In the genomic region with DNA sequence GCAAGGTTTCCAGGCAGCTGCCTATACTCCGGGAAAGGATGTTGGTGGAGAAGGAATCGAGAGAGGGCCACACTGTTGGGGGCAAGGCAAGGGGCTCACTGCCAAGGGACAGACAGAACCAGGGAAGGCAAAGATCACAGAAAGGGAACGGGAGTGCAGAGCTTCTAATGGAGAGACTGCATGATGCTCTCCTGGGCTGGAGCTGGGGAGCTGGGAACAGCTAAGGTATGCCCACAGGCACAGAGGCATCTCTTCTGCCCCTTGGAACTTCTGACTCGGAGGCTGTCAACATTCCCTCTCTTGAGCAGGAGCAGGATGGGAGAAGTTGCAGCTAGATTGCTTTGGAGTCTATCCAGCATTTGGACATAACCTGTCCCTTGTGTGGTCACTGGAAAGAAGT, we compare ENCODE assay signal across 25 cellular contexts. TPM values are rescaled to one million over a fixed set of nuclear protein-coding genes. Genes with fewer than 3 reads are reported as not detected.
DNase-seq lines count a peak whose midpoint lies in the region; ATAC-seq and TF ChIP-seq lines count a peak whose summit lies in the region.
"Had no signal": no experiment of that assay in that cellular context is flagged by ENCODE, and none has a peak within 500 bp of the region (broad histone marks: within the 10 kb centered on the region; RNA-seq: fewer than 3 reads in every experiment).

No MANE protein-coding gene starts in this region.

- H3K27me3 ChIP-seq in Panc1 (ENCODE audit: control insufficient read depth, insufficient read depth, low read length): peaks cover 13% of the 10 kb centered on the region

- H3K4me1 ChIP-seq in Panc1 (ENCODE audit: control insufficient read depth, insufficient read depth, low read length): no peaks in the 10 kb centered on the region

- H3K4me3 Mint-ChIP-seq in activated CD4-positive, alpha-beta T cell treated with anti-CD3 and anti-CD28 coated beads, Interleukin-2, amount 10 ng/mL, durations not matched to agents 24 days and 14 days: no peak overlapping the region
- H3K4me3 Mint-ChIP-seq in activated CD4-positive, alpha-beta T cell treated with anti-CD3 and anti-CD28 coated beads, Interleukin-2, amount 10 ng/mL, durations not matched to agents 7 days and 5 days: no peak overlapping the region
- peak overlapping the region in 1 of 2 donors; percentile 26 for H3K4me3 Mint-ChIP-seq in CD14-positive monocyte
- H3K4me3 Mint-ChIP-seq in progenitor cell of endocrine pancreas (ENCODE audit: low read depth): no peak overlapping the region
- H3K4me3 Mint-ChIP-seq: CD4-positive, CD25-positive, alpha-beta regulatory T cell; CD8-positive, alpha-beta T cell; GM23338; H9; HFFc6 had no signal

- H3K27me3 Mint-ChIP-seq in activated CD4-positive, alpha-beta T cell treated with anti-CD3 and anti-CD28 coated beads, Interleukin-2, amount 10 ng/mL, durations not matched to agents 24 days and 14 days: peaks cover 7% of the 10 kb centered on the region
- H3K27me3 Mint-ChIP-seq in activated CD4-positive, alpha-beta T cell treated with anti-CD3 and anti-CD28 coated beads, Interleukin-2, amount 10 ng/mL, durations not matched to agents 7 days and 5 days: no peaks in the 10 kb centered on the region
- H3K27me3 Mint-ChIP-seq in CD14-positive monocyte (ENCODE audit: low read depth in 3 of 3) (peaks cover 7 to 12% (median 7%) of the 10 kb centered on the region in 3 donors), progenitor cell of endocrine pancreas (no peaks in the 10 kb centered on the region)

- no peaks in the 10 kb centered on the region for H3K9me3 ChIP-seq in Panc1 (ENCODE audit: control insufficient read depth, insufficient read depth, low read depth, low read length)

- CTCF ChIA-PET in activated CD4-positive, alpha-beta T cell treated with anti-CD3 and anti-CD28 coated beads, Interleukin-2, amount 10 ng/mL, durations not matched to agents 7 days and 5 days (lab: Charles Lee): interaction anchor here (1.1 kb wide), 1 partner anchor 68 kb away, joined by 3 read pairs; the partner anchor contains the start of gene FFAR3
- CTCF ChIA-PET in Panc1 (lab: Charles Lee): no interaction called here

- peak overlapping the region; percentile 22 for H3K27ac Mint-ChIP-seq in activated CD4-positive, alpha-beta T cell treated with anti-CD3 and anti-CD28 coated beads, Interleukin-2, amount 10 ng/mL, durations not matched to agents 24 days and 14 days
- H3K27ac Mint-ChIP-seq in activated CD4-positive, alpha-beta T cell treated with anti-CD3 and anti-CD28 coated beads, Interleukin-2, amount 10 ng/mL, durations not matched to agents 7 days and 5 days: no peak overlapping the region
- H3K27ac Mint-ChIP-seq in CD14-positive monocyte: peak overlapping the region in 4 of 7 donors; percentile 49 to 80 (median 65)
- H3K27ac Mint-ChIP-seq in progenitor cell of endocrine pancreas: peak overlapping the region; percentile 76
- H3K27ac Mint-ChIP-seq: CD4-positive, CD25-positive, alpha-beta regulatory T cell; CD8-positive, alpha-beta T cell; GM23338; H9; HFFc6 had no signal

- ATAC-seq in Panc1: peak; percentile 57; the same call in 1 of the 2 replicates
- no peak for ATAC-seq in GM21619 (IDR thresholded peaks at IDR 0.05; ENCODE audit: unreplicated experiment)
- ATAC-seq: CD8-positive, alpha-beta T cell; GM12878; GM23338; HCT116 had no signal

- no TSS peak for BruUV-seq in Panc1 (replicated peaks; lab: Mats Ljungman, UMichigan)

- no peak overlapping the region for H3K4me3 ChIP-seq in Panc1 (ENCODE audit: low read depth in 2 of 2, low read length in 2 of 2)
- H3K4me3 ChIP-seq: GM12878, GM23338 had no signal

- peaks cover under 1% of the 10 kb centered on the region for H3K4me1 Mint-ChIP-seq in activated CD4-positive, alpha-beta T cell treated with anti-CD3 and anti-CD28 coated beads, Interleukin-2, amount 10 ng/mL, durations not matched to agents 24 days and 14 days
- H3K4me1 Mint-ChIP-seq in activated CD4-positive, alpha-beta T cell treated with anti-CD3 and anti-CD28 coated beads, Interleukin-2, amount 10 ng/mL, durations not matched to agents 7 days and 5 days: peaks cover 5% of the 10 kb centered on the region
- H3K4me1 Mint-ChIP-seq in CD14-positive monocyte (peaks cover 19% of the 10 kb centered on the region), progenitor cell of endocrine pancreas (ENCODE audit: low read depth) (peaks cover 11% of the 10 kb centered on the region)
- H3K4me1 Mint-ChIP-seq: GM23338, H9 had no signal

- in situ Hi-C loops in Panc1 (cut with HindIII; ENCODE audit: low pct_unique_long_range_greater_than_20kb, low sequenced_read_pairs): no loop called here

- TF ChIP-seq CTCF in CD14-positive monocyte (IDR thresholded peaks at IDR 0.05): no peak
- no peak for TF ChIP-seq CTCF in Panc1 (IDR thresholded peaks at IDR 0.05)
- no peak for TF ChIP-seq CTCF in progenitor cell of endocrine pancreas (IDR thresholded peaks at IDR 0.05; ENCODE audit: unreplicated experiment)

- no peaks in the 10 kb centered on the region for H3K36me3 ChIP-seq in Panc1 (ENCODE audit: control insufficient read depth, insufficient read depth, low read length)

- no peak for DNase-seq in activated CD4-positive, alpha-beta T cell treated with anti-CD3 and anti-CD28 coated beads, Interleukin-2, amount 10 ng/mL, durations not matched to agents 24 days and 14 days
- no peak for DNase-seq in activated CD4-positive, alpha-beta T cell treated with anti-CD3 and anti-CD28 coated beads, Interleukin-2, amount 10 ng/mL, durations not matched to agents 7 days and 5 days
- DNase-seq in CD14-positive monocyte (ENCODE audit: low spot score) (no peak), Panc1 (ENCODE audit: low read depth, low spot score) (no peak), progenitor cell of endocrine pancreas (ENCODE audit: low spot score, unreplicated experiment) (no peak), Kasumi-1 (lab: John Stamatoyannopoulos, UW) (no peak)
- no peak for DNase-seq in activated CD8-positive, alpha-beta memory T cell treated with anti-CD3 and anti-CD28 coated beads, Interleukin-2, amount 50 U/mL, for 48 hours
- DNase-seq: ACHN; AML-193; C1 segment of cervical spinal cord; CD4-positive, CD25-positive, alpha-beta regulatory T cell; CD8-positive, alpha-beta T cell; DMS 273 treated with DMSO at 0.1 percent for 48 hours; DMS79; EL; GDM1; H9; HFFc6 had no signal

- H3K36me3 Mint-ChIP-seq in activated CD4-positive, alpha-beta T cell treated with anti-CD3 and anti-CD28 coated beads, Interleukin-2, amount 10 ng/mL, durations not matched to agents 24 days and 14 days (ENCODE audit: low read depth): no peaks in the 10 kb centered on the region
- H3K36me3 Mint-ChIP-seq in activated CD4-positive, alpha-beta T cell treated with anti-CD3 and anti-CD28 coated beads, Interleukin-2, amount 10 ng/mL, durations not matched to agents 7 days and 5 days (ENCODE audit: low read depth): no peaks in the 10 kb centered on the region
- H3K36me3 Mint-ChIP-seq in CD14-positive monocyte (no peaks in the 10 kb centered on the region), progenitor cell of endocrine pancreas (ENCODE audit: insufficient read depth) (no peaks in the 10 kb centered on the region)
- H3K36me3 Mint-ChIP-seq: CD4-positive, CD25-positive, alpha-beta regulatory T cell; CD8-positive, alpha-beta T cell had no signal

- intact Hi-C loops in activated CD4-positive, alpha-beta T cell treated with anti-CD3 and anti-CD28 coated beads, Interleukin-2, amount 10 ng/mL, durations not matched to agents 24 days and 14 days (cut with micrococcal nuclease): no loop called here
- intact Hi-C loops in CD14-positive monocyte (cut with micrococcal nuclease): no loop called here
- intact Hi-C loops in Panc1 (cut with micrococcal nuclease; ENCODE audit: unreplicated experiment): no loop called here

- H3K9me3 Mint-ChIP-seq in activated CD4-positive, alpha-beta T cell treated with anti-CD3 and anti-CD28 coated beads, Interleukin-2, amount 10 ng/mL, durations not matched to agents 24 days and 14 days: no peaks in the 10 kb centered on the region
- peaks cover 6% of the 10 kb centered on the region for H3K9me3 Mint-ChIP-seq in activated CD4-positive, alpha-beta T cell treated with anti-CD3 and anti-CD28 coated beads, Interleukin-2, amount 10 ng/mL, durations not matched to agents 7 days and 5 days
- H3K9me3 Mint-ChIP-seq in CD14-positive monocyte (no peaks in the 10 kb centered on the region), progenitor cell of endocrine pancreas (ENCODE audit: low read depth) (peaks cover 2% of the 10 kb centered on the region)
- H3K9me3 Mint-ChIP-seq: GM23338, H9, HFFc6 had no signal

- POLR2A ChIA-PET in activated CD4-positive, alpha-beta T cell treated with anti-CD3 and anti-CD28 coated beads, Interleukin-2, amount 10 ng/mL, durations not matched to agents 7 days and 5 days (lab: Charles Lee): no interaction called here
- POLR2A ChIA-PET in Panc1 (lab: Charles Lee): no interaction called here

- H3K27ac ChIP-seq in Panc1 (ENCODE audit: low read length): no peak overlapping the region
- H3K27ac ChIP-seq: 22Rv1 had no signal

RNA-seq across cellular contexts. Expression of gene FFAR2, which starts 22.4 kb away (rescaled TPM):
- total RNA-seq in activated CD4-positive, alpha-beta T cell treated with anti-CD3 and anti-CD28 coated beads, Interleukin-2, amount 10 ng/mL, durations not matched to agents 24 days and 14 days: not detected in 2 replicates
- total RNA-seq in activated CD4-positive, alpha-beta T cell treated with anti-CD3 and anti-CD28 coated beads, Interleukin-2, amount 10 ng/mL, durations not matched to agents 7 days and 5 days: not detected
- 10 to 100 TPM in 1 of 2 donors, 1 to 10 TPM in 1; 5.7 to 10.8 TPM for polyA plus RNA-seq in CD14-positive monocyte
- total RNA-seq in Panc1 (2021; ENCODE audit: unreplicated experiment): not detected
- not detected for polyA plus RNA-seq in Panc1 (2012; ENCODE audit: insufficient read length)
- 1.2 and 1.9 TPM in 2 replicates for total RNA-seq in progenitor cell of endocrine pancreas
- total RNA-seq: CD4-positive, CD25-positive, alpha-beta regulatory T cell; GM23338; H4; H9; HFFc6 had no signal
- polyA plus RNA-seq: BJ; CD4-positive, CD25-positive, alpha-beta regulatory T cell; GM23338 had no signal

RNA-seq across cellular contexts. Expression of gene GPR42, which starts 54.8 kb away (rescaled TPM):
- total RNA-seq in activated CD4-positive, alpha-beta T cell treated with anti-CD3 and anti-CD28 coated beads, Interleukin-2, amount 10 ng/mL, durations not matched to agents 24 days and 14 days: 0.21 TPM in 1 of 2 replicates, not detected in the other
- total RNA-seq in activated CD4-positive, alpha-beta T cell treated with anti-CD3 and anti-CD28 coated beads, Interleukin-2, amount 10 ng/mL, durations not matched to agents 7 days and 5 days: not detected
- under 1 TPM in 1 of 2 donors, not detected in 1; 0.17 TPM for polyA plus RNA-seq in CD14-positive monocyte
- not detected for total RNA-seq in Panc1 (2021; ENCODE audit: unreplicated experiment)
- polyA plus RNA-seq in Panc1 (2012; ENCODE audit: insufficient read length): not detected
- 0.16 TPM in 1 of 2 replicates, not detected in the other for total RNA-seq in progenitor cell of endocrine pancreas
- total RNA-seq: CD4-positive, CD25-positive, alpha-beta regulatory T cell; CD8-positive, alpha-beta T cell; GM23338; H9; HFFc6 had no signal
- polyA plus RNA-seq: BJ; CD4-positive, CD25-positive, alpha-beta regulatory T cell; GM12878; GM23338 had no signal
